Comparison of ENCODE assay signal across 8 cellular contexts in genomic region chr10:34637419-34637911, GRCh38.
DNase-seq lines count a peak whose midpoint lies in the region; ATAC-seq and TF ChIP-seq lines count a peak whose summit lies in the region.

No MANE protein-coding gene starts in this region.

- no peaks in the 10 kb centered on the region for H3K9me3 ChIP-seq in cardiac muscle cell (ENCODE audit: low read depth)

- H3K36me3 ChIP-seq in cardiac muscle cell, result no peaks in the 10 kb centered on the region

- ATAC-seq in GM21367 (IDR thresholded peaks at IDR 0.05; ENCODE audit: unreplicated experiment), result peak; percentile 76

- H3K27me3 ChIP-seq in cardiac muscle cell, result no peaks in the 10 kb centered on the region

- no peak overlapping the region for H3K4me3 ChIP-seq in cardiac muscle cell

- DNase-seq in Daoy (ENCODE audit: low read depth), result peak; percentile 53
- peak; percentile 43 for DNase-seq in HK-2 (ENCODE audit: unreplicated experiment)
- peak; percentile 55 for DNase-seq in RKO (ENCODE audit: low spot score)
- peak; percentile 42 for DNase-seq in activated gamma-delta T cell treated with anti-CD3 and anti-CD28 coated beads, Interleukin-2, amount 50 U/mL, for 16 hours (ENCODE audit: low read depth)
- DNase-seq in cardiac muscle cell (ENCODE audit: low read depth in 1 of 2, low spot score in 1 of 2), result peak; percentile 62 to 77
- DNase-seq in retina, result peak; percentile 91
- DNase-seq in dedifferentiated amniotic fluid mesenchymal stem cell (ENCODE audit: extremely low spot score), result no peak

- TF ChIP-seq CTCF in cardiac muscle cell (IDR thresholded peaks at IDR 0.05; ENCODE audit: low read depth, low read length), result peak; percentile 99

- no peak overlapping the region for H3K27ac ChIP-seq in cardiac muscle cell

- peaks cover 3% of the 10 kb centered on the region for H3K4me1 ChIP-seq in cardiac muscle cell (ENCODE audit: low read depth)
